Comparison of ENCODE assay signal across 2 cellular contexts in genomic region chr3:125278155-125278554, GRCh38.
TF ChIP-seq lines count a peak whose summit lies in the region.

No MANE protein-coding gene starts in this region.

TF ChIP-seq in GM23338, 12 proteins besides CTCF, POLR2A, EP300 and RAD21 (continued from another document):
- TF ChIP-seq ZNF462 (CRISPR knock-in tag; IDR thresholded peaks at IDR 0.05) (no peak), ZNF331 (CRISPR knock-in tag; IDR thresholded peaks at IDR 0.05; ENCODE audit: low read depth) (no peak)

TF ChIP-seq in WTC11, 78 proteins besides CTCF, POLR2A, EP300 and RAD21 (continued from another document):
- TF ChIP-seq AR (CRISPR knock-in tag; IDR thresholded peaks at IDR 0.05), result no peak
- TF ChIP-seq GTF2I (CRISPR knock-in tag; conservative IDR thresholded peaks at IDR 0.05), result no peak
- no peak for TF ChIP-seq CBFB (CRISPR knock-in tag; IDR thresholded peaks at IDR 0.05; ENCODE audit: low read depth)
- TF ChIP-seq CREB1 (CRISPR knock-in tag; IDR thresholded peaks at IDR 0.05), result no peak
- TF ChIP-seq, protein P1, sequence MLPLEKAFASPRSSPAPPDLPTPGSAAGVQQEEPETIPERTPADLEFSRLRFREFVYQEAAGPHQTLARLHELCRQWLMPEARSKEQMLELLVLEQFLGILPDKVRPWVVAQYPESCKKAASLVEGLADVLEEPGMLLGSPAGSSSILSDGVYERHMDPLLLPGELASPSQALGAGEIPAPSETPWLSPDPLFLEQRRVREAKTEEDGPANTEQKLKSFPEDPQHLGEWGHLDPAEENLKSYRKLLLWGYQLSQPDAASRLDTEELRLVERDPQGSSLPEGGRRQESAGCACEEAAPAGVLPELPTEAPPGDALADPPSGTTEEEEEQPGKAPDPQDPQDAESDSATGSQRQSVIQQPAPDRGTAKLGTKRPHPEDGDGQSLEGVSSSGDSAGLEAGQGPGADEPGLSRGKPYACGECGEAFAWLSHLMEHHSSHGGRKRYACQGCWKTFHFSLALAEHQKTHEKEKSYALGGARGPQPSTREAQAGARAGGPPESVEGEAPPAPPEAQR (CRISPR knock-in tag; IDR thresholded peaks at IDR 0.05), result no peak
- no peak for TF ChIP-seq ZBTB21 (CRISPR knock-in tag; IDR thresholded peaks at IDR 0.05; ENCODE audit: borderline replicate concordance)
- TF ChIP-seq ZNF416 (CRISPR knock-in tag; IDR thresholded peaks at IDR 0.05), result no peak
